8 cellular contexts compared by ENCODE assay signal in the genomic region with DNA sequence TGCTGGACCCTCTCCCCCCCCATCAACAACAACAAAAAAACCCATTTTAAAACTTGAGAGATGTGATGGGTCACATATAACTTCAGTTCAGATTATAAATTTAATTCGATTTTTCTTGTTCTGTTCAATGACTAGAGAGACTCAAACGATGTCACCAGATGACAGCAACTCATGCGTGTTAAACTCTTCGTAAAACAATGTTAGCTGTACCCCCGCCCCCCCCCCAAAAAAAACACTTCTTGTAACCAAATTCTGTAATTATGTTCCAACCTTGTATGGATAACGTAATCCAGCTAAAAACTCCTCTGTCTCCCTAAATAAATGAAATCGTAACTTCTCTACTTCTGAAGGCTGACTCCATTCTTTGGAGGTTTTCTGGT. TPM values are rescaled to one million over a fixed set of nuclear protein-coding genes. Genes with fewer than 3 reads are reported as not detected.
DNase-seq lines count a peak whose midpoint lies in the region; ATAC-seq and TF ChIP-seq lines count a peak whose summit lies in the region.

No MANE protein-coding gene starts in this region.

- peaks cover 28 to 37% of the 10 kb centered on the region in 2 donors for H3K4me1 ChIP-seq in gastrocnemius medialis

- H3K9me3 ChIP-seq in SU-DHL-6 (ENCODE audit: insufficient read depth, low read length) (no peaks in the 10 kb centered on the region), gastrocnemius medialis (no peaks in the 10 kb centered on the region)

- peaks cover 34% of the 10 kb centered on the region for H3F3A ChIP-seq in SU-DHL-6 (ENCODE audit: insufficient read depth)

- TF ChIP-seq POLR2A in gastrocnemius medialis (IDR thresholded peaks at IDR 0.05): no peak

- peak overlapping the region; percentile 72 for H3K4me3 ChIP-seq in SU-DHL-6 (ENCODE audit: insufficient read depth, low read length, poor library complexity, severe bottlenecking)
- H3K4me3 ChIP-seq in fibroblast of pulmonary artery (replicated peaks; ENCODE audit: low read depth, low read length): peak overlapping the region; percentile 99
- H3K4me3 ChIP-seq in gastrocnemius medialis: peak overlapping the region; percentile 78 to 99 (median 84)

- intact Hi-C loops in gastrocnemius medialis (cut with DNase I; ENCODE audit: low total_unique reads): loop anchor here (1.0 to 10.0 kb wide), 6 partner anchors 37 to 1001 kb away; partner anchors contain the start of genes ATP5F1B, CD63, MBD6 and PTGES3

- no peaks in the 10 kb centered on the region for H3K9me2 ChIP-seq in SU-DHL-6 (replicated peaks; ENCODE audit: insufficient read depth, low read length)

- peak overlapping the region; percentile 87 for H3K9ac ChIP-seq in SU-DHL-6 (ENCODE audit: low read length)

- in situ Hi-C loops in gastrocnemius medialis (cut with MboI; ENCODE audit: low sequenced_read_pairs in 4 of 4) (loop anchor here in 3 of 4 donors (5.0 to 10.0 kb wide), 3 partner anchors 81 to 91 kb away; partner anchors contain the start of genes ATP5F1B (in 1 of the 3) and BAZ2A (in 1 of the 3)), G401 (cut with HindIII; ENCODE audit: low sequenced_read_pairs) (no loop called here)

- TF ChIP-seq CTCF in SU-DHL-6 (IDR thresholded peaks at IDR 0.05; ENCODE audit: insufficient read depth, low read length, poor library complexity, severe bottlenecking) (no peak), fibroblast of pulmonary artery (IDR thresholded peaks at IDR 0.05; ENCODE audit: low read length, missing control alignments) (no peak), gastrocnemius medialis (IDR thresholded peaks at IDR 0.05 in 4 of 5, conservative IDR thresholded peaks at IDR 0.05 in 1 of 5) (no peak)

- ATAC-seq in GM21360 (IDR thresholded peaks at IDR 0.05; ENCODE audit: unreplicated experiment) (peak; percentile 1), gastrocnemius medialis (no peak), HG03432 (IDR thresholded peaks at IDR 0.05; ENCODE audit: unreplicated experiment) (no peak)

- no peak for DNase-seq in fibroblast of pulmonary artery (ENCODE audit: low read depth)
- no peak for DNase-seq in gastrocnemius medialis
- no peak for DNase-seq in NCI-H748 (lab: John Stamatoyannopoulos, UW; ENCODE audit: unreplicated experiment)
- DNase-seq in G401 (ENCODE audit: low spot score): no peak
- DNase-seq in GM19240 (ENCODE audit: insufficient read length, low spot score): no peak

- peak overlapping the region; percentile 82 for H3K4me2 ChIP-seq in SU-DHL-6 (ENCODE audit: low read depth, low read length, poor library complexity, severe bottlenecking)

- H2AFZ ChIP-seq in SU-DHL-6 (ENCODE audit: low read depth, low read length, severe bottlenecking): no peak overlapping the region

- H3K27ac ChIP-seq in SU-DHL-6 (ENCODE audit: low read depth, low read length): peak overlapping the region; percentile 91
- H3K27ac ChIP-seq in gastrocnemius medialis: peak overlapping the region; percentile 95 to 98 (median 96)

- H3K36me3 ChIP-seq in SU-DHL-6 (ENCODE audit: low read length) (peaks cover 26% of the 10 kb centered on the region), gastrocnemius medialis (peaks cover 0 to 12% of the 10 kb centered on the region in 2 donors)

- H4K20me1 ChIP-seq in SU-DHL-6 (ENCODE audit: low read depth, low read length): peaks cover 26% of the 10 kb centered on the region

- H3K27me3 ChIP-seq in SU-DHL-6 (ENCODE audit: low read length) (no peaks in the 10 kb centered on the region), gastrocnemius medialis (no peaks in the 10 kb centered on the region)

- peaks cover 44% of the 10 kb centered on the region for H3K79me2 ChIP-seq in SU-DHL-6 (ENCODE audit: insufficient read depth, low read length)

RNA-seq across cellular contexts. Expression of gene NACA, which starts 0.6 kb away (rescaled TPM):
- total RNA-seq in gastrocnemius medialis: 100 to 1,000 TPM; 225 to 438 (median 398) TPM
- total RNA-seq in G401 (2014; rRNA removed; shearing (Covaris generic)): 1,378 and 1,667 TPM in 2 replicates

RNA-seq across cellular contexts. Expression of gene PRIM1, which starts 26.4 kb away (rescaled TPM):
- total RNA-seq in gastrocnemius medialis: 1 to 10 TPM; 3.2 to 5.9 (median 3.7) TPM
- 11.9 and 25.5 TPM in 2 replicates for total RNA-seq in G401 (2014; rRNA removed; shearing (Covaris generic))

RNA-seq across cellular contexts. Expression of gene HSD17B6, which starts 37.4 kb away (rescaled TPM):
- total RNA-seq in gastrocnemius medialis: 1 to 10 TPM in 3 of 4 donors, not detected in 1; 1.2 to 2.3 (median 1.6) TPM
- 1.8 and 3.0 TPM in 2 replicates for total RNA-seq in G401 (2014; rRNA removed; shearing (Covaris generic))

RNA-seq across cellular contexts. Expression of gene PTGES3, which starts 37.6 kb away (rescaled TPM):
- 10 to 100 TPM; 57.2 to 81.4 (median 69.3) TPM for total RNA-seq in gastrocnemius medialis
- 54.0 and 85.3 TPM in 2 replicates for total RNA-seq in G401 (2014; rRNA removed; shearing (Covaris generic))
